Comparison of ENCODE assay signal across 7 cellular contexts in genomic region chr1:206556748-206557635, GRCh38. TPM values are rescaled to one million over a fixed set of nuclear protein-coding genes. Genes with fewer than 3 reads are reported as not detected.
DNase-seq lines count a peak whose midpoint lies in the region; ATAC-seq, FAIRE-seq and TF ChIP-seq lines count a peak whose summit lies in the region.

No MANE protein-coding gene starts in this region.

- intact Hi-C loops in right lobe of liver (cut with DNase I), result no loop called here

- H3K27me3 ChIP-seq in right lobe of liver, result no peaks in the 10 kb centered on the region

- FAIRE-seq in GM18507 (lab: Jason Lieb, UNC), result peak; percentile 82

- peaks cover 0 to 75% (median 24%) of the 10 kb centered on the region in 4 donors for H3K4me1 ChIP-seq in right lobe of liver

- TF ChIP-seq POLR2A in right lobe of liver (IDR thresholded peaks at IDR 0.05), result peak; percentile 54

- TF ChIP-seq CTCF in choroid plexus epithelial cell (conservative IDR thresholded peaks at IDR 0.05; ENCODE audit: low read depth, low read length) (no peak), right lobe of liver (IDR thresholded peaks at IDR 0.05) (no peak)

- peak; percentile 49 for ATAC-seq in HG02970 (IDR thresholded peaks at IDR 0.05; ENCODE audit: low FRiP score, unreplicated experiment)
- peak; percentile 55 to 76 (median 70) for ATAC-seq in right lobe of liver

- peak; percentile 65 for DNase-seq in GM18507 (ENCODE audit: extremely low spot score, insufficient read length, low read depth)
- peak; percentile 64 for DNase-seq in NCI-H510A treated with DMSO at 0.1 percent for 48 hours (lab: John Stamatoyannopoulos, UW)
- DNase-seq in activated CD4-positive, alpha-beta T cell treated with anti-CD3 and anti-CD28 coated beads for 4 hours, result peak; percentile 89 to 90
- DNase-seq in choroid plexus epithelial cell (ENCODE audit: low read depth), result peak; percentile 34
- peak; percentile 81 to 90 (median 88) for DNase-seq in right lobe of liver
- DNase-seq in stimulated activated CD4-positive, alpha-beta T cell treated with anti-CD3 and anti-CD28 coated beads, Interleukin-4, amount 100 ng/mL, for 24 hours, result peak; percentile 87

- H3K9me3 ChIP-seq in right lobe of liver, result no peaks in the 10 kb centered on the region

- H3K27ac ChIP-seq in right lobe of liver, result peak overlapping the region; percentile 49 to 75 (median 70)

- H3K4me3 ChIP-seq in choroid plexus epithelial cell (ENCODE audit: low read depth, low read length) (peak overlapping the region; percentile 52), right lobe of liver (peak overlapping the region; percentile 38 to 62 (median 45))

- 20% methylated on average over 22 of the region's 67 CpGs for WGBS in right lobe of liver (ENCODE audit: insufficient coverage, low coverage, low lambda C conversion rate, missing lambda C conversion rate)

- no peaks in the 10 kb centered on the region for H3K36me3 ChIP-seq in right lobe of liver

RNA-seq across cellular contexts. Expression of gene RASSF5, which starts 49.7 kb away (rescaled TPM):
- 10 to 100 TPM in 5 of 6 experiments, 1 to 10 TPM in 1; 8.1 to 18.8 (median 12.6) TPM for total RNA-seq in right lobe of liver

RNA-seq across cellular contexts. Expression of gene EIF2D, which starts 55.3 kb away (rescaled TPM):
- total RNA-seq in right lobe of liver, result 10 to 100 TPM; 18.4 to 29.3 (median 24.4) TPM

Comparison
In these comparisons a context has a peak if more than half of its experiments do, and no peak if none do; other contexts are left out.
1. Peak in every context shown above with its lines: DNase-seq, ATAC-seq, H3K4me3 ChIP-seq and H3K27ac ChIP-seq.
2. DNase-seq: peak in every context shown above with its lines; median percentile 90 in activated CD4-positive, alpha-beta T cell treated with anti-CD3 and anti-CD28 coated beads for 4 hours; 88 in right lobe of liver; 87 in stimulated activated CD4-positive, alpha-beta T cell treated with anti-CD3 and anti-CD28 coated beads, Interleukin-4, amount 100 ng/mL, for 24 hours; 65 in GM18507; 64 in NCI-H510A treated with DMSO at 0.1 percent for 48 hours; 34 in choroid plexus epithelial cell.